Comparison of ENCODE assay signal across 17 cellular contexts in the genomic region with DNA sequence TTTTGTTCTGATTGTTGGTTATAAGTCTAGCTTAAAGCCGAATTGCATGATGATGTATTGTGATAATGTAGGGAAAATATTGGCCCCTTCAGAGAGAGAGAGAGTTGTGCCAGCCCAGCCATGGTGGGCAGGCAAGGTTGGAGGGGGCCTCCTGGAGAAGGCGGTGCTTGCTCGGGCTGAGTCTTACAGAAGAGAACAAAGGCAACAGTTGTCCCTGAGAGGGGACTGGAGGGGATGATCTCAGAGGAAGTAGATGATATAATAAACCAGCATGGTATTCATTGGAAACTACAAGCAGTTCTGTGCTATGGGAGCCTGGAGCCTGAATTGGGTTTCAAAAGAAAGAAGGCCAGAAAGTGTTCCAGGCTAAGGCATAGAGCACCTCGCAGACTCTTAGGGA.
DNase-seq lines count a peak whose midpoint lies in the region; ATAC-seq and TF ChIP-seq lines count a peak whose summit lies in the region.
"Had no signal": no experiment of that assay in that cellular context is flagged by ENCODE, and none has a peak within 500 bp of the region (broad histone marks: within the 10 kb centered on the region; RNA-seq: fewer than 3 reads in every experiment).

No MANE protein-coding gene starts in this region.

- peaks cover 49% of the 10 kb centered on the region for H3K79me2 ChIP-seq in hepatocyte

- H3K4me1 ChIP-seq in CD4-positive, alpha-beta memory T cell (ENCODE audit: insufficient read depth, low read length): peaks cover 24% of the 10 kb centered on the region
- peaks cover 5 to 9% of the 10 kb centered on the region in 2 donors for H3K4me1 ChIP-seq in naive thymus-derived CD4-positive, alpha-beta T cell (ENCODE audit: control insufficient read depth in 2 of 2, insufficient read depth in 2 of 2, low read length in 2 of 2)
- no peaks in the 10 kb centered on the region for H3K4me1 ChIP-seq in hepatocyte (ENCODE audit: insufficient read depth)

- H3K9me2 ChIP-seq in hepatocyte (replicated peaks; ENCODE audit: insufficient read depth): no peaks in the 10 kb centered on the region

- H4K20me1 ChIP-seq in hepatocyte (ENCODE audit: insufficient read depth, poor library complexity, severe bottlenecking): no peaks in the 10 kb centered on the region

- DNase-seq in CD4-positive, alpha-beta memory T cell: no peak
- peak; percentile 25 for DNase-seq in ELR (ENCODE audit: low read depth)
- no peak for DNase-seq in naive thymus-derived CD4-positive, alpha-beta T cell
- DNase-seq in NCI-H1694 (lab: John Stamatoyannopoulos, UW): no peak
- DNase-seq in hepatic stellate cell (ENCODE audit: low spot score): no peak
- DNase-seq in hepatocyte (ENCODE audit: low spot score): no peak
- DNase-seq: heart left ventricle, HFFc6, KBM-7, kidney glomerular epithelial cell, mucosa of descending colon, NCI-H1436, NCI-H510A, psoas muscle had no signal

- no peaks in the 10 kb centered on the region for H3K27me3 ChIP-seq in CD4-positive, alpha-beta memory T cell (ENCODE audit: insufficient read depth, low read length)
- no peaks in the 10 kb centered on the region for H3K27me3 ChIP-seq in naive thymus-derived CD4-positive, alpha-beta T cell (ENCODE audit: control insufficient read depth in 2 of 2, insufficient read depth in 2 of 2, low read length in 2 of 2)
- no peaks in the 10 kb centered on the region for H3K27me3 ChIP-seq in hepatocyte
- H3K27me3 ChIP-seq: BLaER1 treated with 17β-estradiol and CSF1 and Interleukin-3, amounts not matched to agents 10 nM and 100 nM; heart left ventricle had no signal

- 93% methylated on average over 4 of the region's 4 CpGs for whole genome bisulfite sequencing in hepatocyte (ENCODE audit: low lambda C conversion rate, missing lambda C conversion rate)

- POLR2A ChIA-PET in CD4-positive, alpha-beta memory T cell (lab: Charles Lee; ENCODE audit: partially characterized antibody): interaction anchor here (1.2 to 2.0 kb wide), 3 partner anchors 12 to 174 kb away, joined by 3 to 6 read pairs (median 4); no protein-coding TSS in a partner anchor
- POLR2A ChIA-PET in naive thymus-derived CD4-positive, alpha-beta T cell (lab: Charles Lee): interaction anchor here (1.0 kb wide), 1 partner anchor 173 kb away, joined by 4 read pairs; no protein-coding TSS in a partner anchor

- no peak overlapping the region for H3K4me3 ChIP-seq in CD4-positive, alpha-beta memory T cell (ENCODE audit: low read length in 2 of 2)
- H3K4me3 ChIP-seq in naive thymus-derived CD4-positive, alpha-beta T cell (ENCODE audit: low read length): no peak overlapping the region
- no peak overlapping the region for H3K4me3 ChIP-seq in hepatocyte
- H3K4me3 ChIP-seq: BLaER1 treated with 17β-estradiol and CSF1 and Interleukin-3, amounts not matched to agents 10 nM and 100 nM; heart left ventricle; mucosa of descending colon; psoas muscle had no signal

- no peak overlapping the region for H3K27ac ChIP-seq in CD4-positive, alpha-beta memory T cell (ENCODE audit: low read depth, low read length)
- H3K27ac ChIP-seq in naive thymus-derived CD4-positive, alpha-beta T cell (ENCODE audit: low read depth, low read length): no peak overlapping the region
- no peak overlapping the region for H3K27ac ChIP-seq in hepatocyte
- H3K27ac ChIP-seq: BLaER1 treated with 17β-estradiol and CSF1 and Interleukin-3, amounts not matched to agents 10 nM and 100 nM; heart left ventricle; psoas muscle had no signal

- intact Hi-C loops in CD4-positive, alpha-beta memory T cell (cut with micrococcal nuclease): no loop called here
- intact Hi-C loops in naive thymus-derived CD4-positive, alpha-beta T cell (cut with micrococcal nuclease): no loop called here

- H3K36me3 Mint-ChIP-seq in CD4-positive, alpha-beta memory T cell: peaks cover 5 to 22% of the 10 kb centered on the region in 2 donors
- peaks cover 13% of the 10 kb centered on the region for H3K36me3 Mint-ChIP-seq in activated naive CD8-positive, alpha-beta T cell
- H3K36me3 Mint-ChIP-seq in naive thymus-derived CD4-positive, alpha-beta T cell: peaks cover 0 to 36% (median 21%) of the 10 kb centered on the region in 5 donors

- no peak for TF ChIP-seq CTCF in hepatocyte (IDR thresholded peaks at IDR 0.05; ENCODE audit: poor library complexity)

- H3K9me3 ChIP-seq in CD4-positive, alpha-beta memory T cell (ENCODE audit: control insufficient read depth in 1 of 2, low read length in 2 of 2): no peaks in the 10 kb centered on the region
- no peaks in the 10 kb centered on the region for H3K9me3 ChIP-seq in naive thymus-derived CD4-positive, alpha-beta T cell (ENCODE audit: control insufficient read depth in 2 of 3, low read length in 3 of 3)
- H3K9me3 ChIP-seq in hepatocyte (ENCODE audit: low read depth): no peaks in the 10 kb centered on the region
- H3K9me3 ChIP-seq: mucosa of descending colon, psoas muscle had no signal

- H3K27me3 Mint-ChIP-seq in CD4-positive, alpha-beta memory T cell: no peaks in the 10 kb centered on the region
- no peaks in the 10 kb centered on the region for H3K27me3 Mint-ChIP-seq in activated naive CD8-positive, alpha-beta T cell
- no peaks in the 10 kb centered on the region for H3K27me3 Mint-ChIP-seq in naive thymus-derived CD4-positive, alpha-beta T cell

- ATAC-seq in naive thymus-derived CD4-positive, alpha-beta T cell: no peak
- no peak for ATAC-seq in GM21526 (IDR thresholded peaks at IDR 0.05; ENCODE audit: low FRiP score, unreplicated experiment)
- ATAC-seq: heart left ventricle, mucosa of descending colon, psoas muscle had no signal

- peaks cover 28 to 55% (median 39%) of the 10 kb centered on the region in 4 donors for H3K4me1 Mint-ChIP-seq in CD4-positive, alpha-beta memory T cell
- H3K4me1 Mint-ChIP-seq in activated naive CD8-positive, alpha-beta T cell (ENCODE audit: low read depth): peaks cover 46% of the 10 kb centered on the region
- H3K4me1 Mint-ChIP-seq in naive thymus-derived CD4-positive, alpha-beta T cell: peaks cover 21 to 67% (median 61%) of the 10 kb centered on the region in 7 donors

- H3K27ac Mint-ChIP-seq in CD4-positive, alpha-beta memory T cell: peak overlapping the region in 4 of 7 donors; percentile 50 to 79 (median 68)
- H3K27ac Mint-ChIP-seq in activated naive CD8-positive, alpha-beta T cell: peak overlapping the region; percentile 66
- peak overlapping the region in 7 of 9 donors; percentile 0 to 76 (median 48) for H3K27ac Mint-ChIP-seq in naive thymus-derived CD4-positive, alpha-beta T cell
- H3K27ac Mint-ChIP-seq: HFFc6 had no signal

- H2AFZ ChIP-seq in hepatocyte: no peak overlapping the region

- peaks cover 0 to 4% (median 0%) of the 10 kb centered on the region in 8 donors for H3K9me3 Mint-ChIP-seq in CD4-positive, alpha-beta memory T cell
- H3K9me3 Mint-ChIP-seq in activated naive CD8-positive, alpha-beta T cell (ENCODE audit: low read depth): no peaks in the 10 kb centered on the region
- H3K9me3 Mint-ChIP-seq in naive thymus-derived CD4-positive, alpha-beta T cell: peaks cover 0 to 6% (median 0%) of the 10 kb centered on the region in 11 donors
- H3K9me3 Mint-ChIP-seq: HFFc6 had no signal

- H3K36me3 ChIP-seq in CD4-positive, alpha-beta memory T cell (ENCODE audit: insufficient read depth, low read length): no peaks in the 10 kb centered on the region
- no peaks in the 10 kb centered on the region for H3K36me3 ChIP-seq in naive thymus-derived CD4-positive, alpha-beta T cell (ENCODE audit: control insufficient read depth in 2 of 3, insufficient read depth in 3 of 3, low read length in 3 of 3)
- no peaks in the 10 kb centered on the region for H3K36me3 ChIP-seq in hepatocyte (replicated peaks; ENCODE audit: insufficient read depth, low read depth)
- H3K36me3 ChIP-seq: heart left ventricle had no signal

- H3K4me3 Mint-ChIP-seq in CD4-positive, alpha-beta memory T cell: no peak overlapping the region
- no peak overlapping the region for H3K4me3 Mint-ChIP-seq in activated naive CD8-positive, alpha-beta T cell
- peak overlapping the region in 2 of 10 donors; percentile 0 to 21 for H3K4me3 Mint-ChIP-seq in naive thymus-derived CD4-positive, alpha-beta T cell
- H3K4me3 Mint-ChIP-seq: HFFc6 had no signal

- no peak overlapping the region for H3K4me2 ChIP-seq in hepatocyte
- H3K4me2 ChIP-seq: BLaER1 treated with 17β-estradiol and CSF1 and Interleukin-3, amounts not matched to agents 10 nM and 100 nM had no signal

- CTCF ChIA-PET in CD4-positive, alpha-beta memory T cell (lab: Charles Lee; ENCODE audit: partially characterized antibody): no interaction called here
- CTCF ChIA-PET in naive thymus-derived CD4-positive, alpha-beta T cell (lab: Charles Lee): interaction anchor here (0.5 kb wide), 1 partner anchor 36 kb away, joined by 3 read pairs; no protein-coding TSS in a partner anchor
